ENCODE assay signal across 22 cellular contexts in genomic region chr5:142627371-142628217, GRCh38. TPM values are rescaled to one million over a fixed set of nuclear protein-coding genes. Genes with fewer than 3 reads are reported as not detected.
DNase-seq lines count a peak whose midpoint lies in the region; ATAC-seq, FAIRE-seq and TF ChIP-seq lines count a peak whose summit lies in the region.
"Had no signal": no experiment of that assay in that cellular context is flagged by ENCODE, and none has a peak within 500 bp of the region (broad histone marks: within the 10 kb centered on the region; RNA-seq: fewer than 3 reads in every experiment).

No MANE protein-coding gene starts in this region.

- H3K36me3 Mint-ChIP-seq in activated naive CD4-positive, alpha-beta T cell treated with anti-CD3 and anti-CD28 coated beads for 36 hours (ENCODE audit: low read depth), result no peaks in the 10 kb centered on the region
- H3K36me3 Mint-ChIP-seq: stimulated activated effector memory CD8-positive, alpha-beta T cell treated with anti-CD3 and anti-CD28 coated beads, Interleukin-12 subunit alpha, Interleukin-12 subunit beta, amount 100 ng/mL, for 72 hours had no signal

- H3K27ac ChIP-seq in DND-41 (ENCODE audit: low read length) (no peak overlapping the region), coronary artery (peak overlapping the region; percentile 6 to 9)
- H3K27ac ChIP-seq: thyroid gland had no signal

- H3K4me1 ChIP-seq in DND-41 (ENCODE audit: insufficient read depth, low read length), result 0 out of 2 replicates have a peak, but pooled peaks cover 3% of the 10 kb centered on the region

- no peaks in the 10 kb centered on the region for H3K9me3 Mint-ChIP-seq in activated naive CD4-positive, alpha-beta T cell treated with anti-CD3 and anti-CD28 coated beads for 36 hours
- H3K9me3 Mint-ChIP-seq: activated T-helper 17 cell treated with anti-CD3 and anti-CD28 coated beads, Interleukin-2, amount 50 U/mL, for 72 hours; stimulated activated effector memory CD8-positive, alpha-beta T cell treated with anti-CD3 and anti-CD28 coated beads, Interleukin-12 subunit alpha, Interleukin-12 subunit beta, amount 100 ng/mL, for 72 hours had no signal

- no peak for FAIRE-seq in H54 (lab: Jason Lieb, UNC)
- FAIRE-seq: G401.6, HepG2 had no signal

- H3K27ac Mint-ChIP-seq in activated naive CD4-positive, alpha-beta T cell treated with anti-CD3 and anti-CD28 coated beads for 36 hours, result no peak overlapping the region
- H3K27ac Mint-ChIP-seq: activated T-helper 17 cell treated with anti-CD3 and anti-CD28 coated beads, Interleukin-2, amount 50 U/mL, for 72 hours; stimulated activated effector memory CD8-positive, alpha-beta T cell treated with anti-CD3 and anti-CD28 coated beads, Interleukin-12 subunit alpha, Interleukin-12 subunit beta, amount 100 ng/mL, for 72 hours had no signal

- H3K79me2 ChIP-seq in DND-41 (ENCODE audit: insufficient read depth, low read length), result no peaks in the 10 kb centered on the region

- no peaks in the 10 kb centered on the region for H3K36me3 ChIP-seq in DND-41 (ENCODE audit: insufficient read depth, low read length)
- H3K36me3 ChIP-seq: esophagus muscularis mucosa, thyroid gland had no signal

- no peak overlapping the region for H3K4me3 Mint-ChIP-seq in activated naive CD4-positive, alpha-beta T cell treated with anti-CD3 and anti-CD28 coated beads for 36 hours
- H3K4me3 Mint-ChIP-seq: activated T-helper 17 cell treated with anti-CD3 and anti-CD28 coated beads, Interleukin-2, amount 50 U/mL, for 72 hours; stimulated activated effector memory CD8-positive, alpha-beta T cell treated with anti-CD3 and anti-CD28 coated beads, Interleukin-12 subunit alpha, Interleukin-12 subunit beta, amount 100 ng/mL, for 72 hours had no signal

- CTCF ChIA-PET in activated naive CD4-positive, alpha-beta T cell treated with anti-CD3 and anti-CD28 coated beads for 36 hours (lab: Charles Lee), result interaction anchor here (1.2 to 1.3 kb wide), 2 partner anchors 28 to 86 kb away, joined by 3 read pairs; no protein-coding TSS in a partner anchor

- ATAC-seq in DND-41 (ENCODE audit: insufficient read depth, low read depth), result peak; percentile 54
- ATAC-seq: activated T-helper 17 cell treated with anti-CD3 and anti-CD28 coated beads, Interleukin-2, amount 50 U/mL, for 72 hours; HepG2; right cardiac atrium; stimulated activated effector memory CD8-positive, alpha-beta T cell treated with anti-CD3 and anti-CD28 coated beads, Interleukin-12 subunit alpha, Interleukin-12 subunit beta, amount 100 ng/mL, for 72 hours had no signal

- H3K9ac ChIP-seq in DND-41 (ENCODE audit: low read depth, low read length), result no peak overlapping the region

- H3K4me3 ChIP-seq in DND-41 (ENCODE audit: low read depth in 1 of 2, low read length in 2 of 2) (no peak overlapping the region), coronary artery (no peak overlapping the region)
- H3K4me3 ChIP-seq: esophagus muscularis mucosa, thyroid gland had no signal

- intact Hi-C loops in activated naive CD4-positive, alpha-beta T cell treated with anti-CD3 and anti-CD28 coated beads for 36 hours (cut with micrococcal nuclease), result no loop called here

- no peak overlapping the region for H3K4me2 ChIP-seq in DND-41 (ENCODE audit: insufficient read depth, low read length)

- H3K27me3 Mint-ChIP-seq in activated naive CD4-positive, alpha-beta T cell treated with anti-CD3 and anti-CD28 coated beads for 36 hours (ENCODE audit: low read depth), result no peaks in the 10 kb centered on the region

- DNase-seq in DND-41 (no peak), M059J (ENCODE audit: low read depth) (peak; percentile 10), coronary artery (ENCODE audit: low spot score) (no peak), midbrain (lab: John Stamatoyannopoulos, UW) (peak; percentile 62), H54 (ENCODE audit: insufficient read length, low spot score) (no peak), epidermal melanocyte (ENCODE audit: insufficient read length, low spot score) (no peak)
- DNase-seq in activated naive CD4-positive, alpha-beta T cell treated with anti-CD3 and anti-CD28 coated beads for 36 hours, result no peak
- DNase-seq: activated CD4-positive, alpha-beta T cell treated with anti-CD3 and anti-CD28 coated beads for 48 hours; AML-193; HCEC 1CT; NCI-H1436; NCI-H446; occipital lobe; right cardiac atrium; stimulated activated CD4-positive, alpha-beta T cell treated with anti-CD3 and anti-CD28 coated beads, Interleukin-15, amount 100 ng/mL, for 24 hours; SW 1271; thyroid gland had no signal

- no peak for TF ChIP-seq POLR2A in H54 (IDR thresholded peaks at IDR 0.05; ENCODE audit: low read depth, low read length)

- H3K9me3 ChIP-seq in DND-41 (ENCODE audit: insufficient read depth, low read length, severe bottlenecking), result no peaks in the 10 kb centered on the region
- H3K9me3 ChIP-seq: esophagus muscularis mucosa, thyroid gland had no signal

- H4K20me1 ChIP-seq in DND-41 (ENCODE audit: insufficient read depth, low read length), result no peaks in the 10 kb centered on the region

- no peak overlapping the region for H2AFZ ChIP-seq in DND-41 (ENCODE audit: low read depth, low read length)

- no peaks in the 10 kb centered on the region for H3K27me3 ChIP-seq in DND-41 (ENCODE audit: insufficient read depth, low read length, poor library complexity)
- H3K27me3 ChIP-seq: esophagus muscularis mucosa, thyroid gland had no signal

- H3K4me1 Mint-ChIP-seq in activated naive CD4-positive, alpha-beta T cell treated with anti-CD3 and anti-CD28 coated beads for 36 hours (ENCODE audit: low read depth), result no peaks in the 10 kb centered on the region
- H3K4me1 Mint-ChIP-seq: activated T-helper 17 cell treated with anti-CD3 and anti-CD28 coated beads, Interleukin-2, amount 50 U/mL, for 72 hours; stimulated activated effector memory CD8-positive, alpha-beta T cell treated with anti-CD3 and anti-CD28 coated beads, Interleukin-12 subunit alpha, Interleukin-12 subunit beta, amount 100 ng/mL, for 72 hours had no signal

- TF ChIP-seq CTCF in DND-41 (IDR thresholded peaks at IDR 0.05; ENCODE audit: borderline replicate concordance, extremely low read depth, low read length, poor library complexity, severe bottlenecking) (no peak), coronary artery (IDR thresholded peaks at IDR 0.05) (no peak)

RNA-seq across cellular contexts. Expression of gene FGF1, which starts 58.3 kb away (rescaled TPM):
- 2.4 and 4.1 TPM in 2 replicates for total RNA-seq in M059J (2014; rRNA removed; shearing (Covaris generic))
- total RNA-seq in activated naive CD4-positive, alpha-beta T cell treated with anti-CD3 and anti-CD28 coated beads for 36 hours, result not detected
- total RNA-seq: activated T-helper 17 cell treated with anti-CD3 and anti-CD28 coated beads, Interleukin-2, amount 50 U/mL, for 72 hours; HepG2 had no signal

Comparison
In these comparisons a context has a peak if more than half of its experiments do, and no peak if none do; other contexts are left out.
1. DNase-seq: peak in M059J (single experiment) and midbrain (single experiment); none in DND-41 (single experiment), coronary artery (single experiment), H54 (single experiment), epidermal melanocyte (single experiment) and activated naive CD4-positive, alpha-beta T cell treated with anti-CD3 and anti-CD28 coated beads for 36 hours (single experiment).